In genomic region chr3:190552021-190552420, GRCh38 we compare ENCODE assay signal across 21 cellular contexts. TPM values are rescaled to one million over a fixed set of nuclear protein-coding genes. Genes with fewer than 3 reads are reported as not detected.
DNase-seq lines count a peak whose midpoint lies in the region; ATAC-seq, FAIRE-seq and TF ChIP-seq lines count a peak whose summit lies in the region.
"Had no signal": no experiment of that assay in that cellular context is flagged by ENCODE, and none has a peak within 500 bp of the region (broad histone marks: within the 10 kb centered on the region; RNA-seq: fewer than 3 reads in every experiment).

No MANE protein-coding gene starts in this region.

- H3K9me3 Mint-ChIP-seq in neural progenitor cell: no peaks in the 10 kb centered on the region
- H3K9me3 Mint-ChIP-seq: CD8-positive, alpha-beta T cell had no signal

- H3K79me2 ChIP-seq in K562 (ENCODE audit: control insufficient read depth, insufficient read depth, low read length) (no peaks in the 10 kb centered on the region), neural progenitor cell (ENCODE audit: low read depth) (no peaks in the 10 kb centered on the region)

- peaks cover 5% of the 10 kb centered on the region for H3F3A ChIP-seq in neural progenitor cell (ENCODE audit: low read depth)

- TF ChIP-seq CTCF in A549 (IDR thresholded peaks at IDR 0.05) (no peak), K562 (IDR thresholded peaks at IDR 0.05 in 2 of 3, conservative IDR thresholded peaks at IDR 0.05 in 1 of 3; ENCODE audit: insufficient read depth in 2 of 3, low read depth in 1 of 3, low read length in 3 of 3) (no peak), neural progenitor cell (IDR thresholded peaks at IDR 0.05) (no peak)

- no peak overlapping the region for H3K4me3 ChIP-seq in A549
- no peak overlapping the region for H3K4me3 ChIP-seq in HUES48 (ENCODE audit: low read depth, low read length)
- no peak overlapping the region for H3K4me3 ChIP-seq in K562
- H3K4me3 ChIP-seq in neural progenitor cell: no peak overlapping the region
- H3K4me3 ChIP-seq: BLaER1 treated with 17β-estradiol and CSF1 and Interleukin-3, amounts not matched to agents 10 nM and 100 nM; GM12878 had no signal

- intact Hi-C loops in K562 (cut with micrococcal nuclease): no loop called here

- no peaks in the 10 kb centered on the region for H3K9me1 ChIP-seq in K562 (ENCODE audit: control insufficient read depth, insufficient read depth, low read length)

- FAIRE-seq in A549 (lab: Jason Lieb, UNC) (no peak), K562 (lab: Jason Lieb, UNC) (no peak)
- FAIRE-seq: GM19239 had no signal

- H3K4me3 Mint-ChIP-seq in neural progenitor cell: no peak overlapping the region
- H3K4me3 Mint-ChIP-seq: B cell; CD8-positive, alpha-beta T cell had no signal

- no peaks in the 10 kb centered on the region for H3K9me3 ChIP-seq in A549
- H3K9me3 ChIP-seq in HUES48 (ENCODE audit: control insufficient read depth, insufficient read depth, low read length): 0 out of 2 replicates have a peak, but pooled peaks cover 5% of the 10 kb centered on the region
- no peaks in the 10 kb centered on the region for H3K9me3 ChIP-seq in K562 (replicated peaks; ENCODE audit: control insufficient read depth, insufficient read depth, low read depth, low read length)
- no peaks in the 10 kb centered on the region for H3K9me3 ChIP-seq in neural progenitor cell (ENCODE audit: low read depth)

- POLR2A ChIA-PET in A549 (lab: Yijun Ruan, JAX) (no interaction called here), K562 (lab: Yijun Ruan, JAX) (no interaction called here)

- BruUV-seq in K562 (replicated peaks; lab: Mats Ljungman, UMichigan): no TSS peak

- H3K4me1 ChIP-seq in A549 (no peaks in the 10 kb centered on the region), HUES48 (ENCODE audit: control insufficient read depth, insufficient read depth, low read length) (peaks cover 21% of the 10 kb centered on the region; the same call in 1 of the 2 replicates), K562 (replicated peaks in 1 of 2; ENCODE audit: control insufficient read depth in 2 of 2, insufficient read depth in 2 of 2, low read length in 2 of 2) (no peaks in the 10 kb centered on the region), neural progenitor cell (peaks cover 3% of the 10 kb centered on the region)

- no peak for TF ChIP-seq POLR2A in A549 (IDR thresholded peaks at IDR 0.05; ENCODE audit: low read length)
- TF ChIP-seq POLR2A in K562 (conservative IDR thresholded peaks at IDR 0.05): no peak

- peak overlapping the region; percentile 44 for H3K27ac Mint-ChIP-seq in neural progenitor cell
- H3K27ac Mint-ChIP-seq: B cell; CD8-positive, alpha-beta T cell had no signal

- in situ Hi-C loops in K562 (cut with MboI): no loop called here

- H3K27ac ChIP-seq in A549: no peak overlapping the region
- peak overlapping the region; percentile 93 for H3K27ac ChIP-seq in HUES48 (ENCODE audit: low read depth, low read length)
- no peak overlapping the region for H3K27ac ChIP-seq in K562 (ENCODE audit: extremely low read depth, low read depth, low read length)
- no peak overlapping the region for H3K27ac ChIP-seq in neural progenitor cell
- H3K27ac ChIP-seq: BLaER1 treated with 17β-estradiol and CSF1 and Interleukin-3, amounts not matched to agents 10 nM and 100 nM; HL-60 had no signal

- no peak for TF ChIP-seq RAD21 in A549 (conservative IDR thresholded peaks at IDR 0.05 in 1 of 2, IDR thresholded peaks at IDR 0.05 in 1 of 2)
- no peak for TF ChIP-seq RAD21 in K562 (CRISPR knock-in tag; conservative IDR thresholded peaks at IDR 0.05 in 1 of 2, IDR thresholded peaks at IDR 0.05 in 1 of 2)

- DNase-seq in A549 (ENCODE audit: low read depth in 1 of 2, low spot score in 1 of 2) (no peak), K562 (ENCODE audit: extremely low read depth in 1 of 4, low spot score in 3 of 4) (no peak), neural progenitor cell (ENCODE audit: low spot score) (no peak), DMS153 treated with DMSO at 0.1 percent for 48 hours (lab: John Stamatoyannopoulos, UW; ENCODE audit: unreplicated experiment) (no peak), activated gamma-delta T cell treated with Interleukin-2 at 50 U/mL for 16 hours (no peak)
- DNase-seq: 8988T; Calu3; CD8-positive, alpha-beta T cell; DMS53; DND-41; EL; GOT3; H7 had no signal

- H3K9ac ChIP-seq in HUES48 (ENCODE audit: low read depth, low read length) (no peak overlapping the region), K562 (ENCODE audit: insufficient read depth in 1 of 2, low read depth in 2 of 2, low read length in 2 of 2) (no peak overlapping the region), neural progenitor cell (no peak overlapping the region)
- H3K9ac ChIP-seq: BLaER1 treated with 17β-estradiol and CSF1 and Interleukin-3, amounts not matched to agents 10 nM and 100 nM had no signal

- no peaks in the 10 kb centered on the region for H4K20me1 ChIP-seq in K562 (replicated peaks; ENCODE audit: control insufficient read depth, insufficient read depth, low read length)
- no peaks in the 10 kb centered on the region for H4K20me1 ChIP-seq in neural progenitor cell (ENCODE audit: low read depth)

- H2AFZ ChIP-seq in K562 (ENCODE audit: low read depth, low read length) (no peak overlapping the region), neural progenitor cell (replicated peaks) (no peak overlapping the region)

- H3K36me3 ChIP-seq in HUES48 (ENCODE audit: control insufficient read depth, insufficient read depth, low read length) (no peaks in the 10 kb centered on the region), K562 (ENCODE audit: control insufficient read depth, insufficient read depth, low read length) (no peaks in the 10 kb centered on the region), neural progenitor cell (no peaks in the 10 kb centered on the region)

- CTCF ChIA-PET in A549 (lab: Yijun Ruan, JAX) (no interaction called here), K562 (lab: Yijun Ruan, JAX; ENCODE audit: low intra/inter-chr PET ratio) (no interaction called here)

- H3K36me3 Mint-ChIP-seq in neural progenitor cell: peaks cover under 1% of the 10 kb centered on the region

- H3K4me1 Mint-ChIP-seq in neural progenitor cell: peaks cover 39% of the 10 kb centered on the region
- H3K4me1 Mint-ChIP-seq: B cell had no signal

- H3K4me2 ChIP-seq in A549: no peak overlapping the region
- no peak overlapping the region for H3K4me2 ChIP-seq in K562 (ENCODE audit: insufficient read depth, low read length)
- H3K4me2 ChIP-seq in neural progenitor cell: no peak overlapping the region
- H3K4me2 ChIP-seq: BLaER1 treated with 17β-estradiol and CSF1 and Interleukin-3, amounts not matched to agents 10 nM and 100 nM had no signal

- ATAC-seq in A549 (no peak), K562 (no peak), HG02642 (IDR thresholded peaks at IDR 0.05; ENCODE audit: poor library complexity, unreplicated experiment) (no peak)
- ATAC-seq: CD8-positive, alpha-beta T cell; GM12878 had no signal

- TF ChIP-seq EP300 in A549 (IDR thresholded peaks at IDR 0.05) (no peak), K562 (IDR thresholded peaks at IDR 0.05; ENCODE audit: low read length) (no peak)

- H3K27me3 Mint-ChIP-seq in neural progenitor cell (ENCODE audit: insufficient read depth, low read depth): peaks cover 6% of the 10 kb centered on the region
- H3K27me3 Mint-ChIP-seq: B cell had no signal

- H3K27me3 ChIP-seq in HUES48 (ENCODE audit: control insufficient read depth, insufficient read depth, low read length) (no peaks in the 10 kb centered on the region), K562 (ENCODE audit: control insufficient read depth in 2 of 2, insufficient read depth in 2 of 2, low read length in 2 of 2) (no peaks in the 10 kb centered on the region), neural progenitor cell (no peaks in the 10 kb centered on the region)
- H3K27me3 ChIP-seq: BLaER1 treated with 17β-estradiol and CSF1 and Interleukin-3, amounts not matched to agents 10 nM and 100 nM had no signal

TF ChIP-seq in A549, 52 proteins besides CTCF, POLR2A, EP300 and RAD21 (continues in another document):
- no peak for TF ChIP-seq JUNB (IDR thresholded peaks at IDR 0.05)

TF ChIP-seq in K562, 482 proteins besides CTCF, POLR2A, EP300 and RAD21:
- TF ChIP-seq C11orf30 (IDR thresholded peaks at IDR 0.05; ENCODE audit: low read depth): peak; percentile 46; the same call in 1 of the 2 replicates
- TF ChIP-seq ZNF707 (CRISPR knock-in tag; conservative IDR thresholded peaks at IDR 0.05): no peak
- peak; percentile 77 for TF ChIP-seq ZNF316 (IDR thresholded peaks at IDR 0.05)
- TF ChIP-seq MAFK (IDR thresholded peaks at IDR 0.05; ENCODE audit: low read length): peak; percentile 43; the same call in 1 of the 2 replicates
- TF ChIP-seq MAFF (IDR thresholded peaks at IDR 0.05; ENCODE audit: low read length): peak; percentile 47
- no peak for TF ChIP-seq RAD51 (IDR thresholded peaks at IDR 0.05; ENCODE audit: borderline replicate concordance, low read depth)
- TF ChIP-seq MAFG (tag; conservative IDR thresholded peaks at IDR 0.05): 0 out of 2 replicates have a peak, but pooled peaks have one; percentile 9

RNA-seq across cellular contexts. Expression of gene IL1RAP, which starts 38.1 kb away (rescaled TPM):
- polyA plus RNA-seq in A549 (2011; rRNA removed): 18.3 and 18.5 TPM in 2 replicates
- polyA plus RNA-seq in A549 (2012; cell fraction: cytosol; rRNA removed): 4.2 and 5.0 TPM in 2 replicates
- polyA plus RNA-seq in A549 (2012; cell fraction: nucleus; rRNA removed): 2.3 and 6.2 TPM in 2 replicates
- polyA plus RNA-seq in A549 (2017; fragmentation: RNase III; extraction: RNeasy Plus Mini Kit Qiagen cat#74134 plus additional on column Dnase treatment): 3.9 to 4.6 TPM (median 4.6 TPM) in 3 replicates
- 38.7 and 39.1 TPM in 2 replicates for polyA minus RNA-seq in A549 (2011; rRNA and poly(A)+ RNA removed)
- total RNA-seq in K562 (2011; cell fraction: chromatin; rRNA removed; ENCODE audit: low replicate concordance): 3.0 and 4.2 TPM in 2 replicates
- total RNA-seq in K562 (2011; cell fraction: nucleolus; rRNA removed): 0.50 and 2.4 TPM in 2 replicates
- 2.2 and 3.9 TPM in 2 replicates for total RNA-seq in K562 (2011; cell fraction: nucleoplasm; rRNA removed)
- 0.23 and 0.90 TPM in 2 replicates for total RNA-seq in K562 (2014; rRNA removed)
- 1.0 and 1.2 TPM in 2 replicates for total RNA-seq in K562 (2014; rRNA removed; fragmentation: Illumina TruSeq; extraction: Trizol)
- 0.98 and 1.3 TPM in 2 replicates for total RNA-seq in K562 (2015; rRNA removed; fragmentation: Illumina TruSeq; extraction: Trizol)
- total RNA-seq in K562 (2021): 0.62 and 1.3 TPM in 2 replicates
- polyA plus RNA-seq in K562 (2011; rRNA removed): 0.35 and 1.8 TPM in 2 replicates
- polyA plus RNA-seq in K562 (2011; cell fraction: cytosol; rRNA removed): 0.24 and 1.7 TPM in 2 replicates
- 0.28 and 2.5 TPM in 2 replicates for polyA plus RNA-seq in K562 (2011; cell fraction: nucleus; rRNA removed)
- polyA plus RNA-seq in K562 (2012): 0.60 and 1.3 TPM in 2 replicates
- 0.84 and 1.1 TPM in 2 replicates for polyA plus RNA-seq in K562 (2014; fragmentation: Illumina TruSeq; extraction: Trizol)
- under 1 TPM; 0.23 to 0.36 TPM for polyA plus RNA-seq in K562 (2014; fragmentation: Nextera tagmentation; extraction: Ambion mirVana)
- polyA plus RNA-seq in K562 (2014; rRNA removed): 0.47 and 0.88 TPM in 2 replicates
- polyA minus RNA-seq in K562 (2011; rRNA and poly(A)+ RNA removed): 0.69 and 2.5 TPM in 2 replicates
- polyA minus RNA-seq in K562 (2011; cell fraction: cytosol; rRNA and poly(A)+ RNA removed): 1.7 and 3.1 TPM in 2 replicates
- 0.56 and 1.2 TPM in 2 replicates for polyA minus RNA-seq in K562 (2011; cell fraction: nucleus; rRNA and poly(A)+ RNA removed)
- 2.0 and 11.3 TPM in 2 replicates for total RNA-seq in neural progenitor cell (ENCODE audit: low replicate concordance)
- total RNA-seq: G401 had no signal

Comparison
In these comparisons a context has a peak if more than half of its experiments do, and no peak if none do; other contexts are left out.
1. Of the 35 proteins assayed by ChIP-seq in both K562 and A549: peak only in K562: none; only in A549: none; in both: MAFK; in neither: 34.